17 cellular contexts compared by ENCODE assay signal in the genomic region with DNA sequence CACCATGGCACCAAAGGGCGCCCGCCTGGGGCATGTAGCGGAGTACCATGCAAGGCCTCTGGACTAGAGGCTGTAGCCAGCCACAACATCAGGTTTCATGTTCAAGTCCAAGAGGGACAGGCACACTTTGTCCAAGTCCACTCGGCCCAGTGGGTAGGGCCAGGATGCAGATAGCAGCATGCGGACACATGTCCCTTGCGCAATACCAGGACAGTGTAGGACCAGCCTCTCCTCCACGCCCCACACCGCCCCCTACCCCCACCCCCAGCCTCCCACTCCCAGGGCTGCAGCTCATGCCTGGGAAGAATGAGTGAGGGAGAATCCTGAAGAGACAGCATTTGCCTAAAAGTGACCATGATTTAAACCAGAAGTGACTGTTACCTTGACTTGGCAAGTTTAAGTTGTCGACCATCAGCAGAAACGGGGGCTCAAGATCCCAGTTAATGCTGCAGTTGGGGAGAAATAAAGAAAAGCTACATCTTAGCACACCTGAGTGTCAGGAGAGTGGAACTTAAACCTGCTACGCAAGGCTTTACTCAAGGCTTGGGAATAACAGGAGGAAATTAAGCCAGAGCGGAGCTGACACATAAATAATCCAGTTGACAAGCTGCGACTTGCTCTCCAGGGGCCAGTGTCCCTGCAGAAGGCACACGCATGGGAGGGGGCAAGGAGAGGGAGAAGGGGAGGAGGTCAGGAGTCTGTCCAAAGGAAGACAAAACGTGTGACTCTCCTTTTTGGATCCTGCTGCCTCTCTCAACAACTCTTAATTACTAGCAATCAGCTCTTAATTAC.
A peak's percentile ranks its signal among the peaks of the same experiment; 100 is the strongest.
DNase-seq lines count a peak whose midpoint lies in the region; ATAC-seq lines count a peak whose summit lies in the region.
"Had no signal": no experiment of that assay in that cellular context is flagged by ENCODE, and none has a peak within 500 bp of the region (broad histone marks: within the 10 kb centered on the region; RNA-seq: fewer than 3 reads in every experiment).

No MANE protein-coding gene starts in this region.

- ATAC-seq in left lobe of liver (peak; percentile 50), GM21737 (IDR thresholded peaks at IDR 0.05; ENCODE audit: unreplicated experiment) (no peak)
- ATAC-seq: activated CD8-positive, alpha-beta T cell treated with anti-CD3 and anti-CD28 coated beads, Interleukin-2, amount 10 ng/mL, durations not matched to agents 7 days and 5 days; sciatic nerve had no signal

- DNase-seq in NCI-H1417 (lab: John Stamatoyannopoulos, UW) (peak in 2 of 3 experiments; percentile 77 to 90), NCI-H1417 treated with DMSO at 0.1 percent for 48 hours (lab: John Stamatoyannopoulos, UW) (no peak), NCI-H146 treated with DMSO at 0.1 percent for 48 hours (lab: John Stamatoyannopoulos, UW; ENCODE audit: unreplicated experiment) (peak; percentile 47), SK-N-DZ (ENCODE audit: low spot score) (peak; percentile 30), left lobe of liver (ENCODE audit: low spot score) (no peak), COLO829 (ENCODE audit: low spot score) (no peak), activated gamma-delta T cell treated with Interleukin-2 at 50 U/mL for 16 hours (no peak)
- DNase-seq: activated CD4-positive, CD25-positive, alpha-beta regulatory T cell; activated CD8-positive, alpha-beta T cell treated with anti-CD3 and anti-CD28 coated beads, Interleukin-2, amount 10 ng/mL, durations not matched to agents 7 days and 5 days; activated naive CD4-positive, alpha-beta T cell treated with anti-CD3 and anti-CD28 coated beads, Interleukin-2, amount 10 ng/mL, durations not matched to agents 7 days and 5 days; activated T-cell treated with anti-CD3 and anti-CD28 coated beads, Interleukin-2, amount 50 U/mL, for 24 hours; MV-4-11; NCI-H226; stimulated activated CD4-positive, alpha-beta T cell treated with anti-CD3 and anti-CD28 coated beads, Interleukin-15, amount 100 ng/mL, for 24 hours; uterus had no signal

Comparison
In these comparisons a context has a peak if more than half of its experiments do, and no peak if none do; other contexts are left out.
1. DNase-seq: peak in NCI-H1417 (2 of 3), NCI-H146 treated with DMSO at 0.1 percent for 48 hours (single experiment) and SK-N-DZ (single experiment); none in NCI-H1417 treated with DMSO at 0.1 percent for 48 hours (single experiment), left lobe of liver (single experiment), COLO829 (single experiment) and activated gamma-delta T cell treated with Interleukin-2 at 50 U/mL for 16 hours (single experiment).